ENCODE assay signal across 8 cellular contexts in the genomic region with DNA sequence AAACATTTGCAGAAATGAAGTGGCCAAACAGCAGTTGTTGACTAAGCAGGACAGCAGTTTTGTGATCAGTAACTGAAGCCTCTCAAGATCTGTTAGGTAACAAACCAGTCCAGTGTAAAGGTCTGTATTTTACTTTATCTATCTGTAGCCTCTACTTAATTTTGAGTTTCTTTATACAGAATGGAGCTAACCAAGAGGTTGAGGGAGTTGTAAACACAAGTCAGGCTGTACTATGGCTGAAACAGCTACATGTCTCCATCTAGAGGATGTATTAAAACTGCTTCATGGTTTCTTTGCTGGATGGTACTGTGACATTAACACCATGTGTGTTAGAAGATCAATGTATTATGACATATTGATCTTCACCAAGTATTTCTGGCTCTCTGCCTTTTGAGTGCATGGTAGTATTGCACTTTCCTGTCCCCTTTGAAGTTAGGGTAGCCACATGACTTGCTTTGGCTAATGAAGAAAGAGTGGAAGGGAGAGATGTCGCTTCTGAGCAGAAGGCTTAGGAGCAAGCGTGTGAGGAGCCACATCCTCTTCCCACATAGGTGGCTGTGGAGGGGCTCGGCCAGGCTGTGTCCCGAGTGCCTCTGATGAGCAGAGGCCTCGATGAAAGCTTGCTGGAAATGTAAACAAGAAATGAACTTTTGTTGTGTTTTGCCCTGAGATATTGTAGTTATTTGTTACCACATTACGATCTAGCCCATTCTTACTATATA.
DNase-seq lines count a peak whose midpoint lies in the region; ATAC-seq and TF ChIP-seq lines count a peak whose summit lies in the region.

No MANE protein-coding gene starts in this region.

- H3K4me3 ChIP-seq in psoas muscle: no peak overlapping the region

- H3K36me3 ChIP-seq in psoas muscle (ENCODE audit: insufficient read depth in 1 of 2, low read depth in 1 of 2): no peaks in the 10 kb centered on the region

- in situ Hi-C loops in SK-MEL-5 (cut with HindIII; ENCODE audit: low pct_unique_long_range_greater_than_20kb, low sequenced_read_pairs): no loop called here

- no peak overlapping the region for H3K27ac ChIP-seq in psoas muscle

- H3K9me3 ChIP-seq in psoas muscle: no peaks in the 10 kb centered on the region

- DNase-seq in DMS 273 (lab: John Stamatoyannopoulos, UW; ENCODE audit: unreplicated experiment): peak; percentile 19
- no peak for DNase-seq in DMS 273 treated with DMSO at 0.1 percent for 48 hours (lab: John Stamatoyannopoulos, UW)
- peak; percentile 51 for DNase-seq in HT-29 (ENCODE audit: low spot score)
- peak; percentile 62 for DNase-seq in SK-MEL-5 (ENCODE audit: low read depth, low spot score)
- DNase-seq in fibroblast of peridontal ligament (ENCODE audit: extremely low read depth): peak; percentile 89
- no peak for DNase-seq in psoas muscle
- DNase-seq in NK-92 treated with Interleukin-12 subunit alpha and Interleukin-12 subunit beta, amount 100 ng/mL, for 24 hours (lab: John Stamatoyannopoulos, UW): no peak

- intact Hi-C loops in psoas muscle (cut with DNase I): loop anchor here in 1 of 2 donors (5.0 kb wide), 1 partner anchor 211 kb away; no protein-coding TSS in a partner anchor

- TF ChIP-seq CTCF in psoas muscle (IDR thresholded peaks at IDR 0.05): peak; percentile 35

- 66 to 73% (median 69%) methylated on average over 6 of the region's 6 CpGs for WGBS in psoas muscle, 3 donors

- H3K4me1 ChIP-seq in psoas muscle: no peaks in the 10 kb centered on the region

- H3K27me3 ChIP-seq in psoas muscle (ENCODE audit: insufficient read depth in 3 of 3, low read length in 2 of 3): no peaks in the 10 kb centered on the region

- ATAC-seq in GM21447 (IDR thresholded peaks at IDR 0.05; ENCODE audit: unreplicated experiment): peak; percentile 84
- ATAC-seq in psoas muscle: peak in 1 of 4 donors; percentile 45

Comparison
In these comparisons a context has a peak if more than half of its experiments do, and no peak if none do; other contexts are left out.
1. DNase-seq: peak in DMS 273 (single experiment), HT-29 (single experiment), SK-MEL-5 (single experiment) and fibroblast of peridontal ligament (single experiment); none in DMS 273 treated with DMSO at 0.1 percent for 48 hours (single experiment), psoas muscle (0 of 2) and NK-92 treated with Interleukin-12 subunit alpha and Interleukin-12 subunit beta, amount 100 ng/mL, for 24 hours (single experiment).